8 cellular contexts compared by ENCODE assay signal in the genomic region with DNA sequence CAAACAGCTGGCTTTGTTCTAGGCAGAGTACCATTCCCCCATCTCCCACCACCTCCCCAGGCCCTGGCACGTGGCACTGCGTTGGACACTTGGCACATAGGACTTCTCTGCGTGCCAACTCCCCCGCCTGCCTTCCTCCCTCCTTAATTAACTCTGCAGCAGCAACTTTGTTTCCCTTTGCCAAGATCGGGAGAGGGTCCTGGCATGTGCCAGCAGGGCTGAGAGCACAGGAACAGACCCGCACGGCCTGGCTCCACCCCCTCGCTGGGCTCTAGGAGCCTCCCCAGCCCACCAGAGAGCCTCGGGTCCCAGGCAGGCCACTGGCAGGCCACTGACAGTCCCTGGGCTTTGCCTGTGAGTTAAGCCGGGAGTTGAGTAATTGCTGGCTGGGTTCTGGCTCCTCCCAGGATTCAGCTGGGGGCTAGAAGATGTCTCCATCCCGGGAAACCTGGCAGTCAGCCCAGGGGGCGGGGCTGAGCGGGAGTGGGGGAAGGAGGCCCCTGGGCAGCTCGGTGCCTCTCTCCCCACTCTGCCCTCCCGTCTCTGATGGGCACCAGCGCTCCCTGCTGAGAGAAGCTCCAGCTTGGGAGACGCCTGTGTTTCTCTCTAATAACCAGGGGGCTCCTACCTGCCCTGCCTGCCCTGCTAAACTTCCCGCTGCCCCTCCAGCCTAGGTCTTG.
DNase-seq lines count a peak whose midpoint lies in the region; ATAC-seq and TF ChIP-seq lines count a peak whose summit lies in the region.

No MANE protein-coding gene starts in this region.

- CTCF ChIA-PET in WTC11 (lab: Charles Lee), result interaction anchor here (0.7 to 1.0 kb wide), 3 partner anchors 192 to 305 kb away, joined by 3 read pairs; no protein-coding TSS in a partner anchor

- H3K27ac ChIP-seq in cardiac muscle cell, result peak overlapping the region; percentile 49

- DNase-seq in COLO829 (ENCODE audit: low spot score) (peak; percentile 35), NCI-H1417 treated with DMSO at 0.1 percent for 48 hours (lab: John Stamatoyannopoulos, UW) (peak; percentile 28), WTC11 (ENCODE audit: low spot score) (peak; percentile 47), cardiac muscle cell (ENCODE audit: low read depth in 1 of 2, low spot score in 1 of 2) (peak; percentile 83 to 90), retina (peak; percentile 79), NOMO-1 (lab: John Stamatoyannopoulos, UW; ENCODE audit: unreplicated experiment in 2 of 2) (no peak), NAMALWA (ENCODE audit: low spot score) (no peak), 8988T (no peak)

- no peak overlapping the region for H3K4me3 Mint-ChIP-seq in WTC11

- peaks cover 31% of the 10 kb centered on the region for H3K9me3 Mint-ChIP-seq in WTC11

- H3K4me1 ChIP-seq in cardiac muscle cell (ENCODE audit: low read depth), result peaks cover 22% of the 10 kb centered on the region

- ATAC-seq in WTC11, result peak; percentile 79

- peaks cover 22% of the 10 kb centered on the region for H3K4me1 Mint-ChIP-seq in WTC11

- H3K27me3 Mint-ChIP-seq in WTC11 (ENCODE audit: low read depth), result peaks cover 27% of the 10 kb centered on the region

- POLR2A ChIA-PET in WTC11 (lab: Charles Lee), result no interaction called here

- no peaks in the 10 kb centered on the region for H3K36me3 ChIP-seq in cardiac muscle cell

- no peak overlapping the region for H3K4me3 ChIP-seq in cardiac muscle cell

- no peaks in the 10 kb centered on the region for H3K27me3 ChIP-seq in cardiac muscle cell

- H3K36me3 Mint-ChIP-seq in WTC11, result peaks cover 24% of the 10 kb centered on the region

- H3K9me3 ChIP-seq in cardiac muscle cell (ENCODE audit: low read depth), result no peaks in the 10 kb centered on the region

- no peak for TF ChIP-seq CTCF in WTC11 (IDR thresholded peaks at IDR 0.05)
- no peak for TF ChIP-seq CTCF in cardiac muscle cell (IDR thresholded peaks at IDR 0.05; ENCODE audit: low read depth, low read length)

- no peak overlapping the region for H3K27ac Mint-ChIP-seq in WTC11

TF ChIP-seq in WTC11, 78 proteins besides CTCF, POLR2A, EP300 and RAD21:
- TF ChIP-seq, protein P1, sequence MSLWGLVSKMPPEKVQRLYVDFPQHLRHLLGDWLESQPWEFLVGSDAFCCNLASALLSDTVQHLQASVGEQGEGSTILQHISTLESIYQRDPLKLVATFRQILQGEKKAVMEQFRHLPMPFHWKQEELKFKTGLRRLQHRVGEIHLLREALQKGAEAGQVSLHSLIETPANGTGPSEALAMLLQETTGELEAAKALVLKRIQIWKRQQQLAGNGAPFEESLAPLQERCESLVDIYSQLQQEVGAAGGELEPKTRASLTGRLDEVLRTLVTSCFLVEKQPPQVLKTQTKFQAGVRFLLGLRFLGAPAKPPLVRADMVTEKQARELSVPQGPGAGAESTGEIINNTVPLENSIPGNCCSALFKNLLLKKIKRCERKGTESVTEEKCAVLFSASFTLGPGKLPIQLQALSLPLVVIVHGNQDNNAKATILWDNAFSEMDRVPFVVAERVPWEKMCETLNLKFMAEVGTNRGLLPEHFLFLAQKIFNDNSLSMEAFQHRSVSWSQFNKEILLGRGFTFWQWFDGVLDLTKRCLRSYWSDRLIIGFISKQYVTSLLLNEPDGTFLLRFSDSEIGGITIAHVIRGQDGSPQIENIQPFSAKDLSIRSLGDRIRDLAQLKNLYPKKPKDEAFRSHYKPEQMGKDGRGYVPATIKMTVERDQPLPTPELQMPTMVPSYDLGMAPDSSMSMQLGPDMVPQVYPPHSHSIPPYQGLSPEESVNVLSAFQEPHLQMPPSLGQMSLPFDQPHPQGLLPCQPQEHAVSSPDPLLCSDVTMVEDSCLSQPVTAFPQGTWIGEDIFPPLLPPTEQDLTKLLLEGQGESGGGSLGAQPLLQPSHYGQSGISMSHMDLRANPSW (CRISPR knock-in tag; conservative IDR thresholded peaks at IDR 0.05; ENCODE audit: low read depth), result no peak
- TF ChIP-seq, protein P2, sequence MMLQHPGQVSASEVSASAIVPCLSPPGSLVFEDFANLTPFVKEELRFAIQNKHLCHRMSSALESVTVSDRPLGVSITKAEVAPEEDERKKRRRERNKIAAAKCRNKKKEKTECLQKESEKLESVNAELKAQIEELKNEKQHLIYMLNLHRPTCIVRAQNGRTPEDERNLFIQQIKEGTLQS (CRISPR knock-in tag; conservative IDR thresholded peaks at IDR 0.05), result no peak
- TF ChIP-seq KAT7 (CRISPR knock-in tag; IDR thresholded peaks at IDR 0.05; ENCODE audit: borderline replicate concordance) (no peak), SMAD3 (CRISPR knock-in tag; IDR thresholded peaks at IDR 0.05; ENCODE audit: borderline replicate concordance) (no peak), PRRX2 (CRISPR knock-in tag; IDR thresholded peaks at IDR 0.05) (no peak), CBFB (CRISPR knock-in tag; IDR thresholded peaks at IDR 0.05; ENCODE audit: low read depth) (no peak), CREB1 (CRISPR knock-in tag; IDR thresholded peaks at IDR 0.05) (no peak), NR2C2 (CRISPR knock-in tag; IDR thresholded peaks at IDR 0.05) (no peak), ZNF138 (CRISPR knock-in tag; conservative IDR thresholded peaks at IDR 0.05) (no peak), MXD4 (CRISPR knock-in tag; IDR thresholded peaks at IDR 0.05; ENCODE audit: borderline replicate concordance) (no peak), NFATC4 (CRISPR knock-in tag; IDR thresholded peaks at IDR 0.05) (no peak)
- TF ChIP-seq, protein P3, sequence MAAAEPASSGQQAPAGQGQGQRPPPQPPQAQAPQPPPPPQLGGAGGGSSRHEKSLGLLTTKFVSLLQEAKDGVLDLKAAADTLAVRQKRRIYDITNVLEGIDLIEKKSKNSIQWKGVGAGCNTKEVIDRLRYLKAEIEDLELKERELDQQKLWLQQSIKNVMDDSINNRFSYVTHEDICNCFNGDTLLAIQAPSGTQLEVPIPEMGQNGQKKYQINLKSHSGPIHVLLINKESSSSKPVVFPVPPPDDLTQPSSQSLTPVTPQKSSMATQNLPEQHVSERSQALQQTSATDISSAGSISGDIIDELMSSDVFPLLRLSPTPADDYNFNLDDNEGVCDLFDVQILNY (CRISPR knock-in tag; IDR thresholded peaks at IDR 0.05), result no peak
- TF ChIP-seq, protein P4, sequence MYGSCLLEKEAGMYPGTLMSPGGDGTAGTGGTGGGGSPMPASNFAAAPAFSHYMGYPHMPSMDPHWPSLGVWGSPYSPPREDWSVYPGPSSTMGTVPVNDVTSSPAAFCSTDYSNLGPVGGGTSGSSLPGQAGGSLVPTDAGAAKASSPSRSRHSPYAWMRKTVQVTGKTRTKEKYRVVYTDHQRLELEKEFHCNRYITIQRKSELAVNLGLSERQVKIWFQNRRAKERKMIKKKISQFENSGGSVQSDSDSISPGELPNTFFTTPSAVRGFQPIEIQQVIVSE (CRISPR knock-in tag; IDR thresholded peaks at IDR 0.05; ENCODE audit: borderline replicate concordance), result no peak
- TF ChIP-seq, protein P5, sequence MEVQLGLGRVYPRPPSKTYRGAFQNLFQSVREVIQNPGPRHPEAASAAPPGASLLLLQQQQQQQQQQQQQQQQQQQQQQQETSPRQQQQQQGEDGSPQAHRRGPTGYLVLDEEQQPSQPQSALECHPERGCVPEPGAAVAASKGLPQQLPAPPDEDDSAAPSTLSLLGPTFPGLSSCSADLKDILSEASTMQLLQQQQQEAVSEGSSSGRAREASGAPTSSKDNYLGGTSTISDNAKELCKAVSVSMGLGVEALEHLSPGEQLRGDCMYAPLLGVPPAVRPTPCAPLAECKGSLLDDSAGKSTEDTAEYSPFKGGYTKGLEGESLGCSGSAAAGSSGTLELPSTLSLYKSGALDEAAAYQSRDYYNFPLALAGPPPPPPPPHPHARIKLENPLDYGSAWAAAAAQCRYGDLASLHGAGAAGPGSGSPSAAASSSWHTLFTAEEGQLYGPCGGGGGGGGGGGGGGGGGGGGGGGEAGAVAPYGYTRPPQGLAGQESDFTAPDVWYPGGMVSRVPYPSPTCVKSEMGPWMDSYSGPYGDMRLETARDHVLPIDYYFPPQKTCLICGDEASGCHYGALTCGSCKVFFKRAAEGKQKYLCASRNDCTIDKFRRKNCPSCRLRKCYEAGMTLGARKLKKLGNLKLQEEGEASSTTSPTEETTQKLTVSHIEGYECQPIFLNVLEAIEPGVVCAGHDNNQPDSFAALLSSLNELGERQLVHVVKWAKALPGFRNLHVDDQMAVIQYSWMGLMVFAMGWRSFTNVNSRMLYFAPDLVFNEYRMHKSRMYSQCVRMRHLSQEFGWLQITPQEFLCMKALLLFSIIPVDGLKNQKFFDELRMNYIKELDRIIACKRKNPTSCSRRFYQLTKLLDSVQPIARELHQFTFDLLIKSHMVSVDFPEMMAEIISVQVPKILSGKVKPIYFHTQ (CRISPR knock-in tag; IDR thresholded peaks at IDR 0.05), result no peak
- TF ChIP-seq, protein P6, sequence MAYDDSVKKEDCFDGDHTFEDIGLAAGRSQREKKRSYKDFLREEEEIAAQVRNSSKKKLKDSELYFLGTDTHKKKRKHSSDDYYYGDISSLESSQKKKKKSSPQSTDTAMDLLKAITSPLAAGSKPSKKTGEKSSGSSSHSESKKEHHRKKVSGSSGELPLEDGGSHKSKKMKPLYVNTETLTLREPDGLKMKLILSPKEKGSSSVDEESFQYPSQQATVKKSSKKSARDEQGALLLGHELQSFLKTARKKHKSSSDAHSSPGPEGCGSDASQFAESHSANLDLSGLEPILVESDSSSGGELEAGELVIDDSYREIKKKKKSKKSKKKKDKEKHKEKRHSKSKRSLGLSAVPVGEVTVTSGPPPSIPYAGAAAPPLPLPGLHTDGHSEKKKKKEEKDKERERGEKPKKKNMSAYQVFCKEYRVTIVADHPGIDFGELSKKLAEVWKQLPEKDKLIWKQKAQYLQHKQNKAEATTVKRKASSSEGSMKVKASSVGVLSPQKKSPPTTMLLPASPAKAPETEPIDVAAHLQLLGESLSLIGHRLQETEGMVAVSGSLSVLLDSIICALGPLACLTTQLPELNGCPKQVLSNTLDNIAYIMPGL (CRISPR knock-in tag; IDR thresholded peaks at IDR 0.05), result no peak

Comparison
In these comparisons a context has a peak if more than half of its experiments do, and no peak if none do; other contexts are left out.
1. DNase-seq: peak in COLO829 (single experiment), NCI-H1417 treated with DMSO at 0.1 percent for 48 hours (single experiment), WTC11 (single experiment), cardiac muscle cell (2 of 2) and retina (single experiment); none in NOMO-1 (0 of 2), NAMALWA (single experiment) and 8988T (single experiment).